Comparison of ENCODE assay signal across 12 cellular contexts in genomic region chr17:49901460-49902331, GRCh38. TPM values are rescaled to one million over a fixed set of nuclear protein-coding genes. Genes with fewer than 3 reads are reported as not detected.
A peak's percentile ranks its signal among the peaks of the same experiment; 100 is the strongest.
DNase-seq lines count a peak whose midpoint lies in the region; ATAC-seq and TF ChIP-seq lines count a peak whose summit lies in the region.
"Had no signal": no experiment of that assay in that cellular context is flagged by ENCODE, and none has a peak within 500 bp of the region (broad histone marks: within the 10 kb centered on the region; RNA-seq: fewer than 3 reads in every experiment).

No MANE protein-coding gene starts in this region.

- RAD21 ChIA-PET in HCT116 (lab: Charles Lee; ENCODE audit: low non-redundant PET in 1 of 2, low total read pairs in 2 of 2, uncharacterized antibody in 2 of 2, unreplicated experiment in 2 of 2) = no interaction called here

- BruUV-seq in HCT116 (replicated peaks; lab: Mats Ljungman, UMichigan) = no TSS peak

- 0 out of 2 replicates have a peak overlapping the region, but pooled peaks have one; percentile 24 for H3K9ac ChIP-seq in BLaER1
- peak overlapping the region; percentile 46 for H3K9ac ChIP-seq in HCT116 (ENCODE audit: low read length)
- no peak overlapping the region for H3K9ac ChIP-seq in adipocyte (ENCODE audit: low read length)

- H4K20me1 ChIP-seq in BLaER1 = no peaks in the 10 kb centered on the region; the same call in 1 of the 2 replicates
- no peaks in the 10 kb centered on the region for H4K20me1 ChIP-seq in HCT116 (ENCODE audit: insufficient read depth)

- peak overlapping the region; percentile 52 for H2AFZ ChIP-seq in HCT116 (ENCODE audit: low read depth, low read length, poor library complexity, severe bottlenecking)

- intact Hi-C loops in HCT116 (cut with micrococcal nuclease) (no loop called here), left lung (cut with DNase I) (no loop called here), posterior vena cava (cut with DNase I) (no loop called here)

- peaks cover 56% of the 10 kb centered on the region for H3K27me3 ChIP-seq in BLaER1
- H3K27me3 ChIP-seq in HCT116 (ENCODE audit: insufficient read depth, low read length) = peaks cover 9% of the 10 kb centered on the region; the same call in 1 of the 2 replicates
- H3K27me3 ChIP-seq in adipocyte (replicated peaks; ENCODE audit: control insufficient read depth, insufficient read depth, low read length) = peaks cover 65% of the 10 kb centered on the region
- peaks cover 26 to 90% of the 10 kb centered on the region in 2 donors for H3K27me3 ChIP-seq in left lung

- no peak for TF ChIP-seq RAD21 in HCT116 (IDR thresholded peaks at IDR 0.05; ENCODE audit: low read depth)

- H3K36me3 ChIP-seq in BLaER1 = no peaks in the 10 kb centered on the region
- no peaks in the 10 kb centered on the region for H3K36me3 ChIP-seq in HCT116 (ENCODE audit: control insufficient read depth in 1 of 2, insufficient read depth in 2 of 2, low read length in 2 of 2)
- no peaks in the 10 kb centered on the region for H3K36me3 ChIP-seq in adipocyte (ENCODE audit: control insufficient read depth, insufficient read depth, low read length, severe bottlenecking)
- H3K36me3 ChIP-seq in left lung = no peaks in the 10 kb centered on the region
- H3K36me3 ChIP-seq: adrenal gland, esophagus muscularis mucosa had no signal

- ATAC-seq in HCT116 (peak; percentile 79), left lung (peak; percentile 69), HG03280 (IDR thresholded peaks at IDR 0.05; ENCODE audit: unreplicated experiment) (no peak)
- ATAC-seq: activated CD8-positive, alpha-beta T cell treated with anti-CD3 and anti-CD28 coated beads for 36 hours had no signal

- no peak for TF ChIP-seq POLR2A in HCT116 (IDR thresholded peaks at IDR 0.05; ENCODE audit: borderline replicate concordance, extremely low read depth, insufficient read depth, insufficient read length)
- TF ChIP-seq POLR2A in erythroblast (IDR thresholded peaks at IDR 0.05; ENCODE audit: low read length) = no peak

- H3K79me2 ChIP-seq in HCT116 (ENCODE audit: insufficient read depth, low read length) = no peaks in the 10 kb centered on the region

- CTCF ChIA-PET in HCT116 (lab: Charles Lee) = interaction anchor here (2.7 kb wide), 1 partner anchor 96 kb away, joined by 24 read pairs; no protein-coding TSS in a partner anchor

- peak; percentile 13 for DNase-seq in HCT116 (ENCODE audit: low read depth, low spot score)
- DNase-seq in adipocyte (ENCODE audit: low read depth) = peak; percentile 30
- no peak for DNase-seq in left lung
- no peak for DNase-seq in NOMO-1 (lab: John Stamatoyannopoulos, UW; ENCODE audit: unreplicated experiment in 2 of 2)
- no peak for DNase-seq in posterior vena cava (ENCODE audit: low spot score)
- no peak for DNase-seq in erythroblast (lab: John Stamatoyannopoulos, UW)
- DNase-seq: activated CD8-positive, alpha-beta T cell treated with anti-CD3 and anti-CD28 coated beads for 36 hours; adrenal gland had no signal

- H3K27ac ChIP-seq in BLaER1 (no peak overlapping the region), HCT116 (ENCODE audit: low read depth, low read length) (no peak overlapping the region; the same call in 1 of the 2 replicates), left lung (no peak overlapping the region)
- H3K27ac ChIP-seq: adrenal gland, esophagus muscularis mucosa had no signal

- H3K4me1 ChIP-seq in BLaER1 (peaks cover 36% of the 10 kb centered on the region), HCT116 (ENCODE audit: control insufficient read depth in 1 of 2, insufficient read depth in 2 of 2, low read length in 2 of 2) (peaks cover 28 to 44% of the 10 kb centered on the region in 2 experiments), adipocyte (ENCODE audit: control insufficient read depth, insufficient read depth, low read length) (no peaks in the 10 kb centered on the region), left lung (peaks cover 0 to 3% of the 10 kb centered on the region in 2 donors)
- H3K4me1 ChIP-seq: adrenal gland had no signal

- H3K4me3 ChIP-seq in BLaER1 (peak overlapping the region; percentile 60), HCT116 (replicated peaks in 1 of 2; ENCODE audit: low read depth in 1 of 2, low read length in 2 of 2) (peak overlapping the region; percentile 32 to 58), adipocyte (ENCODE audit: low read length) (no peak overlapping the region), left lung (no peak overlapping the region)
- H3K4me3 ChIP-seq: adrenal gland, esophagus muscularis mucosa had no signal

- H3K4me2 ChIP-seq in BLaER1 = peak overlapping the region; percentile 95
- peak overlapping the region; percentile 96 for H3K4me2 ChIP-seq in HCT116 (ENCODE audit: low read length)

- H3K9me2 ChIP-seq in HCT116 (ENCODE audit: insufficient read depth) = no peaks in the 10 kb centered on the region

- H3K9me3 ChIP-seq in BLaER1 (no peaks in the 10 kb centered on the region), HCT116 (ENCODE audit: control insufficient read depth in 1 of 2, insufficient read depth in 1 of 2, low read depth in 1 of 2, low read length in 2 of 2) (no peaks in the 10 kb centered on the region), adipocyte (ENCODE audit: control insufficient read depth, low read length) (no peaks in the 10 kb centered on the region), left lung (no peaks in the 10 kb centered on the region)
- H3K9me3 ChIP-seq: adrenal gland, esophagus muscularis mucosa had no signal

- POLR2A ChIA-PET in HCT116 (lab: Charles Lee) = interaction anchor here (1.0 kb wide), 1 partner anchor 73 kb away, joined by 3 read pairs; no protein-coding TSS in a partner anchor

- no peak for TF ChIP-seq CTCF in HCT116 (IDR thresholded peaks at IDR 0.05 in 2 of 3, conservative IDR thresholded peaks at IDR 0.05 in 1 of 3; ENCODE audit: borderline replicate concordance in 1 of 3, insufficient read depth in 1 of 3, low read depth in 2 of 3, low read length in 2 of 3)
- TF ChIP-seq CTCF in left lung (IDR thresholded peaks at IDR 0.05) = no peak

TF ChIP-seq in HCT116, 20 proteins besides CTCF, POLR2A, EP300 and RAD21:
- TF ChIP-seq TCF7L2 (IDR thresholded peaks at IDR 0.05; ENCODE audit: borderline replicate concordance, extremely low read depth, insufficient read depth, insufficient read length) = peak; percentile 81
- TF ChIP-seq POLR2AphosphoS5 (IDR thresholded peaks at IDR 0.05; ENCODE audit: low read depth, low read length) = 0 out of 2 replicates have a peak, but pooled peaks have one; percentile 35
- TF ChIP-seq, protein P1, sequence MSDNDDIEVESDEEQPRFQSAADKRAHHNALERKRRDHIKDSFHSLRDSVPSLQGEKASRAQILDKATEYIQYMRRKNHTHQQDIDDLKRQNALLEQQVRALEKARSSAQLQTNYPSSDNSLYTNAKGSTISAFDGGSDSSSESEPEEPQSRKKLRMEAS (IDR thresholded peaks at IDR 0.05) = no peak

RNA-seq across cellular contexts. Expression of gene TAC4, which starts 53.8 kb away (rescaled TPM):
- total RNA-seq in HCT116 (2021; ENCODE audit: unreplicated experiment) = not detected
- polyA plus RNA-seq in HCT116 (2012) = 0.17 and 0.32 TPM in 2 replicates
- total RNA-seq in left lung = not detected
- total RNA-seq in posterior vena cava = not detected
- total RNA-seq: activated CD8-positive, alpha-beta T cell treated with anti-CD3 and anti-CD28 coated beads for 36 hours; esophagus muscularis mucosa; H4 had no signal

Comparison
In these comparisons a context has a peak if more than half of its experiments do, and no peak if none do; other contexts are left out.
1. H3K4me3 ChIP-seq: peak in BLaER1 (single experiment) and HCT116 (2 of 2); none in adipocyte (single experiment) and left lung (0 of 2).
2. DNase-seq: peak in HCT116 (single experiment) and adipocyte (single experiment); none in left lung (0 of 2), NOMO-1 (0 of 2), posterior vena cava (single experiment) and erythroblast (0 of 2).